In the genomic region with DNA sequence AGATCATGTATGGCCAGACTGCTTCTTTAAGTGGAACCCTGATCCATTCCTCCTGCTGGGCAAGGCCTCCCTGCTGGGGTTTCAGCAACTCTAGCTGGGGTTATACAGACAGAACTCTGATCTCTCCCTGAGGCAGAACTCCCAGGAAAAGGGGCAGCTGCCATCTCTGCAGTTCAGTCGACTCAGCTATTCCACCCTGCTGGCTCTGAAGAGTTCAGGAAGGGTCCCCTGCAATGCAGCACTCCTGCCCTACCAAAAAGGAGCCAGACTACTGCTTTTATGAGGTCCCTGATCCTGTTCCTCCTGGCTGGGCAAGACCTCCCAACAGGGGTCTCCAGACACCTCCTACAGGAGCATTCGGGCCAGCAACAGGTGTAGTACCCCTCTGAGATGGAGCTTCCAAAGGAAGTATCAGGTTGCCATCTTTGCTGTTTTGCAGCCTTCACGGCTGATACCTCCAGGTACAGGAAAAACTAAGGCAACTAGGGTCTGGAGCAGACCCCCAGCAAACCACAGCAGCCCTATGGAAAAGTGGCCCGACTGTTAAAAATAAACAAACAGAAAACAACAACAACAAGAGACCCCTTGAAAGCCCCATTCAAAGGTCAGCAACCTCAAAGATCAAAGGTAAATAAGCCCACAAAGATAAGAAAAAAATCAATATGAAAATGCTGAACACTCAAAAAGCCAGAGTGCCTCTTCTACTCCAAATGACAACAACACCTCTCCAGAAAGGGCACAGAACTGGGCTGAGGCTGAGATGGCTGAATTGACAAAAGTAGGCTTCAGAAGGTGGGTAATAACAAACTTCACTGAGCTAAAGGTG, we compare ENCODE assay signal across 1 cellular context.
TF ChIP-seq lines count a peak whose summit lies in the region.

No MANE protein-coding gene starts in this region.

TF ChIP-seq in liver, 16 proteins besides CTCF, POLR2A, EP300 and RAD21 (continued from another document):
- TF ChIP-seq, protein P1, sequence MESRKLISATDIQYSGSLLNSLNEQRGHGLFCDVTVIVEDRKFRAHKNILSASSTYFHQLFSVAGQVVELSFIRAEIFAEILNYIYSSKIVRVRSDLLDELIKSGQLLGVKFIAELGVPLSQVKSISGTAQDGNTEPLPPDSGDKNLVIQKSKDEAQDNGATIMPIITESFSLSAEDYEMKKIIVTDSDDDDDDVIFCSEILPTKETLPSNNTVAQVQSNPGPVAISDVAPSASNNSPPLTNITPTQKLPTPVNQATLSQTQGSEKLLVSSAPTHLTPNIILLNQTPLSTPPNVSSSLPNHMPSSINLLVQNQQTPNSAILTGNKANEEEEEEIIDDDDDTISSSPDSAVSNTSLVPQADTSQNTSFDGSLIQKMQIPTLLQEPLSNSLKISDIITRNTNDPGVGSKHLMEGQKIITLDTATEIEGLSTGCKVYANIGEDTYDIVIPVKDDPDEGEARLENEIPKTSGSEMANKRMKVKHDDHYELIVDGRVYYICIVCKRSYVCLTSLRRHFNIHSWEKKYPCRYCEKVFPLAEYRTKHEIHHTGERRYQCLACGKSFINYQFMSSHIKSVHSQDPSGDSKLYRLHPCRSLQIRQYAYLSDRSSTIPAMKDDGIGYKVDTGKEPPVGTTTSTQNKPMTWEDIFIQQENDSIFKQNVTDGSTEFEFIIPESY (IDR thresholded peaks at IDR 0.05) = no peak
TF ChIP-seq in liver: peak in this region for 6.
